ENCODE assay signal across 1 cellular context in the genomic region with DNA sequence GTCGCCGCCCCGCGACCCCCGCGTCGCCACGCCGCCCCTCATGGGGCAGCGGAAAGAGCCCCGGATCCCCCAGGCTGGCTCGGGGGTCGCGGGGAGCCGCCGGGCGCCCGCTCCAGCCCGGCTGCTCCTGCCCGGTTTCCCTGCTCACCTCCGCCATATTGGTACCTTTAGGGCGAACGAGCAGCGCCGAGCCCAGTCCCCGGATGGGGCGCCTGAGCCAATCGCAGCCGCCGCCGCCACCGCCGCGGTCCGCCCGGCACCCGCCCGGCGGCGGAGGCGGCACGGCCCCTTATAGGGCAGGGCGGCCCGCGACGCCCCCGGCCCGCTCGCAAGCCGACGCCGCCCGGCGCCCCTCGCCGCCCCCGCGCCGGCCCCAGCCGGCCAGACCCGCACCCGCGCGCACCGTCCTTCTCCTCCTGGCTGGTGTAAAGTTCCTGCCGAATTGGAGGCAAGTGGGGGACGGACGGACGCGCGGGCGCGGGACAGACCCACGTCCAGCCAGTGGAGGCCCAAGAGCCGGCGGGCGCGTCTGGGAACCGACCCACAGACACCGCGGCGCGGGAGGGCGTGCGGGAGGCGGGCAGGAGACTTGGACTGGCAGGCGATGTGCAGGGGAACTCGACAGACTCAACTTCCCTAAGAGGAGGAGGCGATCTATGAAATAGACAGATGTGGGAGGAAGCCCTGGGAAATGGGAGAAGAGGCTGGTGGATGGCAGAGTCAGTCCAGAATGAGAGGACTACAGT.
A peak's percentile ranks its signal among the peaks of the same experiment; 100 is the strongest.
TF ChIP-seq lines count a peak whose summit lies in the region.

A gene with protein sequence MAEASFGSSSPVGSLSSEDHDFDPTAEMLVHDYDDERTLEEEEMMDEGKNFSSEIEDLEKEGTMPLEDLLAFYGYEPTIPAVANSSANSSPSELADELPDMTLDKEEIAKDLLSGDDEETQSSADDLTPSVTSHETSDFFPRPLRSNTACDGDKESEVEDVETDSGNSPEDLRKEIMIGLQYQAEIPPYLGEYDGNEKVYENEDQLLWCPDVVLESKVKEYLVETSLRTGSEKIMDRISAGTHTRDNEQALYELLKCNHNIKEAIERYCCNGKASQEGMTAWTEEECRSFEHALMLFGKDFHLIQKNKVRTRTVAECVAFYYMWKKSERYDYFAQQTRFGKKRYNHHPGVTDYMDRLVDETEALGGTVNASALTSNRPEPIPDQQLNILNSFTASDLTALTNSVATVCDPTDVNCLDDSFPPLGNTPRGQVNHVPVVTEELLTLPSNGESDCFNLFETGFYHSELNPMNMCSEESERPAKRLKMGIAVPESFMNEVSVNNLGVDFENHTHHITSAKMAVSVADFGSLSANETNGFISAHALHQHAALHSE (minus strand): TSS at position 178 of the 746 bp plus-strand sequence. CDS start 21 bp downstream, at position 157.

TF ChIP-seq in HepG2, 621 proteins besides CTCF, POLR2A, EP300 and RAD21 (continued from another document and continues in another):
- TF ChIP-seq, protein P1, sequence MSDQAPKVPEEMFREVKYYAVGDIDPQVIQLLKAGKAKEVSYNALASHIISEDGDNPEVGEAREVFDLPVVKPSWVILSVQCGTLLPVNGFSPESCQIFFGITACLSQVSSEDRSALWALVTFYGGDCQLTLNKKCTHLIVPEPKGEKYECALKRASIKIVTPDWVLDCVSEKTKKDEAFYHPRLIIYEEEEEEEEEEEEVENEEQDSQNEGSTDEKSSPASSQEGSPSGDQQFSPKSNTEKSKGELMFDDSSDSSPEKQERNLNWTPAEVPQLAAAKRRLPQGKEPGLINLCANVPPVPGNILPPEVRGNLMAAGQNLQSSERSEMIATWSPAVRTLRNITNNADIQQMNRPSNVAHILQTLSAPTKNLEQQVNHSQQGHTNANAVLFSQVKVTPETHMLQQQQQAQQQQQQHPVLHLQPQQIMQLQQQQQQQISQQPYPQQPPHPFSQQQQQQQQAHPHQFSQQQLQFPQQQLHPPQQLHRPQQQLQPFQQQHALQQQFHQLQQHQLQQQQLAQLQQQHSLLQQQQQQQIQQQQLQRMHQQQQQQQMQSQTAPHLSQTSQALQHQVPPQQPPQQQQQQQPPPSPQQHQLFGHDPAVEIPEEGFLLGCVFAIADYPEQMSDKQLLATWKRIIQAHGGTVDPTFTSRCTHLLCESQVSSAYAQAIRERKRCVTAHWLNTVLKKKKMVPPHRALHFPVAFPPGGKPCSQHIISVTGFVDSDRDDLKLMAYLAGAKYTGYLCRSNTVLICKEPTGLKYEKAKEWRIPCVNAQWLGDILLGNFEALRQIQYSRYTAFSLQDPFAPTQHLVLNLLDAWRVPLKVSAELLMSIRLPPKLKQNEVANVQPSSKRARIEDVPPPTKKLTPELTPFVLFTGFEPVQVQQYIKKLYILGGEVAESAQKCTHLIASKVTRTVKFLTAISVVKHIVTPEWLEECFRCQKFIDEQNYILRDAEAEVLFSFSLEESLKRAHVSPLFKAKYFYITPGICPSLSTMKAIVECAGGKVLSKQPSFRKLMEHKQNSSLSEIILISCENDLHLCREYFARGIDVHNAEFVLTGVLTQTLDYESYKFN (CRISPR knock-in tag; conservative IDR thresholded peaks at IDR 0.05), result no peak
- TF ChIP-seq ZNF121 (CRISPR knock-in tag; IDR thresholded peaks at IDR 0.05), result 0 out of 2 replicates have a peak, but pooled peaks have one; percentile 11
- TF ChIP-seq, protein P2, sequence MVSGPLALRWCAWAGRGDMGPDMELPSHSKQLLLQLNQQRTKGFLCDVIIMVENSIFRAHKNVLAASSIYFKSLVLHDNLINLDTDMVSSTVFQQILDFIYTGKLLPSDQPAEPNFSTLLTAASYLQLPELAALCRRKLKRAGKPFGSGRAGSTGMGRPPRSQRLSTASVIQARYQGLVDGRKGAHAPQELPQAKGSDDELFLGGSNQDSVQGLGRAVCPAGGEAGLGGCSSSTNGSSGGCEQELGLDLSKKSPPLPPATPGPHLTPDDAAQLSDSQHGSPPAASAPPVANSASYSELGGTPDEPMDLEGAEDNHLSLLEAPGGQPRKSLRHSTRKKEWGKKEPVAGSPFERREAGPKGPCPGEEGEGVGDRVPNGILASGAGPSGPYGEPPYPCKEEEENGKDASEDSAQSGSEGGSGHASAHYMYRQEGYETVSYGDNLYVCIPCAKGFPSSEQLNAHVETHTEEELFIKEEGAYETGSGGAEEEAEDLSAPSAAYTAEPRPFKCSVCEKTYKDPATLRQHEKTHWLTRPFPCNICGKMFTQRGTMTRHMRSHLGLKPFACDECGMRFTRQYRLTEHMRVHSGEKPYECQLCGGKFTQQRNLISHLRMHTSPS (CRISPR knock-in tag; IDR thresholded peaks at IDR 0.05; ENCODE audit: low read depth), result no peak
- no peak for TF ChIP-seq ZNF766 (CRISPR knock-in tag; IDR thresholded peaks at IDR 0.05; ENCODE audit: borderline replicate concordance)
- TF ChIP-seq, protein P3, sequence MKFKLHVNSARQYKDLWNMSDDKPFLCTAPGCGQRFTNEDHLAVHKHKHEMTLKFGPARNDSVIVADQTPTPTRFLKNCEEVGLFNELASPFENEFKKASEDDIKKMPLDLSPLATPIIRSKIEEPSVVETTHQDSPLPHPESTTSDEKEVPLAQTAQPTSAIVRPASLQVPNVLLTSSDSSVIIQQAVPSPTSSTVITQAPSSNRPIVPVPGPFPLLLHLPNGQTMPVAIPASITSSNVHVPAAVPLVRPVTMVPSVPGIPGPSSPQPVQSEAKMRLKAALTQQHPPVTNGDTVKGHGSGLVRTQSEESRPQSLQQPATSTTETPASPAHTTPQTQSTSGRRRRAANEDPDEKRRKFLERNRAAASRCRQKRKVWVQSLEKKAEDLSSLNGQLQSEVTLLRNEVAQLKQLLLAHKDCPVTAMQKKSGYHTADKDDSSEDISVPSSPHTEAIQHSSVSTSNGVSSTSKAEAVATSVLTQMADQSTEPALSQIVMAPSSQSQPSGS (CRISPR knock-in tag; IDR thresholded peaks at IDR 0.05), result no peak
- TF ChIP-seq, protein P4, sequence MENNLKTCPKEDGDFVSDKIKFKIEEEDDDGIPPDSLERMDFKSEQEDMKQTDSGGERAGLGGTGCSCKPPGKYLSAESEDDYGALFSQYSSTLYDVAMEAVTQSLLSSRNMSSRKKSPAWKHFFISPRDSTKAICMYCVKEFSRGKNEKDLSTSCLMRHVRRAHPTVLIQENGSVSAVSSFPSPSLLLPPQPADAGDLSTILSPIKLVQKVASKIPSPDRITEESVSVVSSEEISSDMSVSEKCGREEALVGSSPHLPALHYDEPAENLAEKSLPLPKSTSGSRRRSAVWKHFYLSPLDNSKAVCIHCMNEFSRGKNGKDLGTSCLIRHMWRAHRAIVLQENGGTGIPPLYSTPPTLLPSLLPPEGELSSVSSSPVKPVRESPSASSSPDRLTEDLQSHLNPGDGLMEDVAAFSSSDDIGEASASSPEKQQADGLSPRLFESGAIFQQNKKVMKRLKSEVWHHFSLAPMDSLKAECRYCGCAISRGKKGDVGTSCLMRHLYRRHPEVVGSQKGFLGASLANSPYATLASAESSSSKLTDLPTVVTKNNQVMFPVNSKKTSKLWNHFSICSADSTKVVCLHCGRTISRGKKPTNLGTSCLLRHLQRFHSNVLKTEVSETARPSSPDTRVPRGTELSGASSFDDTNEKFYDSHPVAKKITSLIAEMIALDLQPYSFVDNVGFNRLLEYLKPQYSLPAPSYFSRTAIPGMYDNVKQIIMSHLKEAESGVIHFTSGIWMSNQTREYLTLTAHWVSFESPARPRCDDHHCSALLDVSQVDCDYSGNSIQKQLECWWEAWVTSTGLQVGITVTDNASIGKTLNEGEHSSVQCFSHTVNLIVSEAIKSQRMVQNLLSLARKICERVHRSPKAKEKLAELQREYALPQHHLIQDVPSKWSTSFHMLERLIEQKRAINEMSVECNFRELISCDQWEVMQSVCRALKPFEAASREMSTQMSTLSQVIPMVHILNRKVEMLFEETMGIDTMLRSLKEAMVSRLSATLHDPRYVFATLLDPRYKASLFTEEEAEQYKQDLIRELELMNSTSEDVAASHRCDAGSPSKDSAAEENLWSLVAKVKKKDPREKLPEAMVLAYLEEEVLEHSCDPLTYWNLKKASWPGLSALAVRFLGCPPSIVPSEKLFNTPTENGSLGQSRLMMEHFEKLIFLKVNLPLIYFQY (CRISPR knock-in tag; IDR thresholded peaks at IDR 0.05; ENCODE audit: borderline replicate concordance), result no peak
- TF ChIP-seq FOXC1 (CRISPR knock-in tag; IDR thresholded peaks at IDR 0.05; ENCODE audit: borderline replicate concordance), result no peak
- no peak for TF ChIP-seq DNMT3B (CRISPR knock-in tag; conservative IDR thresholded peaks at IDR 0.05)
- TF ChIP-seq SOX13 (IDR thresholded peaks at IDR 0.05), result no peak
- 0 out of 4 replicates have a peak, but pooled peaks of 1 of the 2 experiments have one; percentile 12 for TF ChIP-seq SOX13 (CRISPR knock-in tag; conservative IDR thresholded peaks at IDR 0.05 in 1 of 2, IDR thresholded peaks at IDR 0.05 in 1 of 2)
- no peak for TF ChIP-seq RBAK (CRISPR knock-in tag; IDR thresholded peaks at IDR 0.05)
- TF ChIP-seq, protein P5, sequence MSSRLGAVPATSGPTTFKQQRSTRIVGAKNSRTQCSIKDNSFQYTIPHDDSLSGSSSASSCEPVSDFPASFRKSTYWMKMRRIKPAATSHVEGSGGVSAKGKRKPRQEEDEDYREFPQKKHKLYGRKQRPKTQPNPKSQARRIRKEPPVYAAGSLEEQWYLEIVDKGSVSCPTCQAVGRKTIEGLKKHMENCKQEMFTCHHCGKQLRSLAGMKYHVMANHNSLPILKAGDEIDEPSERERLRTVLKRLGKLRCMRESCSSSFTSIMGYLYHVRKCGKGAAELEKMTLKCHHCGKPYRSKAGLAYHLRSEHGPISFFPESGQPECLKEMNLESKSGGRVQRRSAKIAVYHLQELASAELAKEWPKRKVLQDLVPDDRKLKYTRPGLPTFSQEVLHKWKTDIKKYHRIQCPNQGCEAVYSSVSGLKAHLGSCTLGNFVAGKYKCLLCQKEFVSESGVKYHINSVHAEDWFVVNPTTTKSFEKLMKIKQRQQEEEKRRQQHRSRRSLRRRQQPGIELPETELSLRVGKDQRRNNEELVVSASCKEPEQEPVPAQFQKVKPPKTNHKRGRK (CRISPR knock-in tag; IDR thresholded peaks at IDR 0.05), result 0 out of 2 replicates have a peak, but pooled peaks have one; percentile 40
- TF ChIP-seq, protein P6, sequence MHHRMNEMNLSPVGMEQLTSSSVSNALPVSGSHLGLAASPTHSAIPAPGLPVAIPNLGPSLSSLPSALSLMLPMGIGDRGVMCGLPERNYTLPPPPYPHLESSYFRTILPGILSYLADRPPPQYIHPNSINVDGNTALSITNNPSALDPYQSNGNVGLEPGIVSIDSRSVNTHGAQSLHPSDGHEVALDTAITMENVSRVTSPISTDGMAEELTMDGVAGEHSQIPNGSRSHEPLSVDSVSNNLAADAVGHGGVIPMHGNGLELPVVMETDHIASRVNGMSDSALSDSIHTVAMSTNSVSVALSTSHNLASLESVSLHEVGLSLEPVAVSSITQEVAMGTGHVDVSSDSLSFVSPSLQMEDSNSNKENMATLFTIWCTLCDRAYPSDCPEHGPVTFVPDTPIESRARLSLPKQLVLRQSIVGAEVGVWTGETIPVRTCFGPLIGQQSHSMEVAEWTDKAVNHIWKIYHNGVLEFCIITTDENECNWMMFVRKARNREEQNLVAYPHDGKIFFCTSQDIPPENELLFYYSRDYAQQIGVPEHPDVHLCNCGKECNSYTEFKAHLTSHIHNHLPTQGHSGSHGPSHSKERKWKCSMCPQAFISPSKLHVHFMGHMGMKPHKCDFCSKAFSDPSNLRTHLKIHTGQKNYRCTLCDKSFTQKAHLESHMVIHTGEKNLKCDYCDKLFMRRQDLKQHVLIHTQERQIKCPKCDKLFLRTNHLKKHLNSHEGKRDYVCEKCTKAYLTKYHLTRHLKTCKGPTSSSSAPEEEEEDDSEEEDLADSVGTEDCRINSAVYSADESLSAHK (CRISPR knock-in tag; IDR thresholded peaks at IDR 0.05; ENCODE audit: borderline replicate concordance), result no peak
- TF ChIP-seq NAIF1 (CRISPR knock-in tag; IDR thresholded peaks at IDR 0.05; ENCODE audit: borderline replicate concordance), result no peak
- TF ChIP-seq ZNF225 (CRISPR knock-in tag; IDR thresholded peaks at IDR 0.05), result 0 out of 2 replicates have a peak, but pooled peaks have one; percentile 41
- TF ChIP-seq GATAD2A (CRISPR knock-in tag; IDR thresholded peaks at IDR 0.05), result no peak
- TF ChIP-seq HNRNPL (IDR thresholded peaks at IDR 0.05; ENCODE audit: low read depth, low read length), result no peak
- TF ChIP-seq MXD4 (CRISPR knock-in tag; IDR thresholded peaks at IDR 0.05), result no peak; the same call in 1 of the 2 replicates
- TF ChIP-seq ZSCAN25 (CRISPR knock-in tag; IDR thresholded peaks at IDR 0.05), result no peak
- 0 out of 2 replicates have a peak, but pooled peaks have one; percentile 25 for TF ChIP-seq MEIS1 (CRISPR knock-in tag; IDR thresholded peaks at IDR 0.05; ENCODE audit: borderline replicate concordance)
- TF ChIP-seq, protein P7, sequence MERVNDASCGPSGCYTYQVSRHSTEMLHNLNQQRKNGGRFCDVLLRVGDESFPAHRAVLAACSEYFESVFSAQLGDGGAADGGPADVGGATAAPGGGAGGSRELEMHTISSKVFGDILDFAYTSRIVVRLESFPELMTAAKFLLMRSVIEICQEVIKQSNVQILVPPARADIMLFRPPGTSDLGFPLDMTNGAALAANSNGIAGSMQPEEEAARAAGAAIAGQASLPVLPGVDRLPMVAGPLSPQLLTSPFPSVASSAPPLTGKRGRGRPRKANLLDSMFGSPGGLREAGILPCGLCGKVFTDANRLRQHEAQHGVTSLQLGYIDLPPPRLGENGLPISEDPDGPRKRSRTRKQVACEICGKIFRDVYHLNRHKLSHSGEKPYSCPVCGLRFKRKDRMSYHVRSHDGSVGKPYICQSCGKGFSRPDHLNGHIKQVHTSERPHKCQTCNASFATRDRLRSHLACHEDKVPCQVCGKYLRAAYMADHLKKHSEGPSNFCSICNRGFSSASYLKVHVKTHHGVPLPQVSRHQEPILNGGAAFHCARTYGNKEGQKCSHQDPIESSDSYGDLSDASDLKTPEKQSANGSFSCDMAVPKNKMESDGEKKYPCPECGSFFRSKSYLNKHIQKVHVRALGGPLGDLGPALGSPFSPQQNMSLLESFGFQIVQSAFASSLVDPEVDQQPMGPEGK (CRISPR knock-in tag; IDR thresholded peaks at IDR 0.05), result peak; percentile 60
- TF ChIP-seq, protein P8, sequence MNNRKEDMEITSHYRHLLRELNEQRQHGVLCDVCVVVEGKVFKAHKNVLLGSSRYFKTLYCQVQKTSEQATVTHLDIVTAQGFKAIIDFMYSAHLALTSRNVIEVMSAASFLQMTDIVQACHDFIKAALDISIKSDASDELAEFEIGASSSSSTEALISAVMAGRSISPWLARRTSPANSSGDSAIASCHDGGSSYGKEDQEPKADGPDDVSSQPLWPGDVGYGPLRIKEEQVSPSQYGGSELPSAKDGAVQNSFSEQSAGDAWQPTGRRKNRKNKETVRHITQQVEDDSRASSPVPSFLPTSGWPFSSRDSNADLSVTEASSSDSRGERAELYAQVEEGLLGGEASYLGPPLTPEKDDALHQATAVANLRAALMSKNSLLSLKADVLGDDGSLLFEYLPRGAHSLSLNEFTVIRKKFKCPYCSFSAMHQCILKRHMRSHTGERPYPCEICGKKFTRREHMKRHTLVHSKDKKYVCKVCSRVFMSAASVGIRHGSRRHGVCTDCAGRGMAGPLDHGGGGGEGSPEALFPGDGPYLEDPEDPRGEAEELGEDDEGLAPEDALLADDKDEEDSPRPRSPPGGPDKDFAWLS (CRISPR knock-in tag; IDR thresholded peaks at IDR 0.05; ENCODE audit: borderline replicate concordance), result no peak
- peak; percentile 78 for TF ChIP-seq ZNF777 (CRISPR knock-in tag; IDR thresholded peaks at IDR 0.05)
